Comparison of ENCODE assay signal across 8 cellular contexts in the genomic region with DNA sequence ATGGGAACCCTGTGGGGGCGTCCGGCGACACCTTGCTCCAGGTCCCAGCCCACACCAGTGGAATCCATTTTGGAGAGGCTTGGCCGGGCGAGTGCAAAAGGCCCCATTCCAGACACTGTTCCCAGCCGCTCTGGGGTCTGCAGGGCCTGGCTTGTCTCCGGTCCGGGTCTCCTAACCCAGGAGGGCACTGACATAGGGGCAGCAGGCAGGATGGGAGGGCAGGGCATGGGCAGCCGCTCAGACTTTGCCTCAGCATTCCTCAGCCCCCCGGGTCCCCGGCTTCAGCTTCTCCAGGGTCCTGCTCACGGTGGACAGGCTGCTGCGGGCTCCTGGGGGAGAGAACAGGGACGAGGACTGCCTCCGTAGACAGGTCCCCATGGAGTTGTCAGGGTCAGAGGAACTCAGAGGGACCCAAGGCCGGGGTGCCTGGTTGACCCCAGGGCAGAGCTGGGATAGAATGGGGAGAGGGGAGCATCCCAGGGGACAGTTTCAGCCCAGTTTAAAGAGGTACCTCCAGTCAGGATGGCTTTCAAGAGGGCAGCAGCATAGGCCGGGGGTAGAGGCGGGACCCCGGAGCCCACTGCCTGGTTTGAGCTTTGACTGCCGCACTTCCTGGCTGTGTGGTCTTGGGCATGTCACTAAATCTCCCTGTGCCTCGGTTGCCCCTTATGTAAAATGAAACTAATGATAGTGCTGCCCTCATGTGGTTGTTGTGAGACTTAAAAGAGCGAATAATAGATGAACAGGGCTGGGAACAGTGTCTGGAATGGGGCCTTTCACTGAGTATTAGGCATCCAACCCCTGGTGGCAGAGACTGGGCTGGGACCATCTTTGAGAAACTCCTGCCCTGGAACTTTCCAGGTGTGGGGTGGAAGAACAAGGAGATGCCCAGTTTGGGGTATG. TPM values are rescaled to one million over a fixed set of nuclear protein-coding genes. Genes with fewer than 3 reads are reported as not detected.
DNase-seq lines count a peak whose midpoint lies in the region; ATAC-seq, FAIRE-seq and TF ChIP-seq lines count a peak whose summit lies in the region.

No MANE protein-coding gene starts in this region.

- in situ Hi-C loops in GM12878 (cut with MboI): no loop called here

- H2AFZ ChIP-seq in GM12878 (ENCODE audit: control insufficient read depth, low read depth, low read length): no peak overlapping the region

- no peaks in the 10 kb centered on the region for H3K9me3 ChIP-seq in GM12878 (replicated peaks; ENCODE audit: control insufficient read depth, insufficient read depth, low read length)

- TF ChIP-seq CTCF in GM12878 (IDR thresholded peaks at IDR 0.05 in 2 of 3, conservative IDR thresholded peaks at IDR 0.05 in 1 of 3; ENCODE audit: control insufficient read depth in 2 of 3, extremely low read depth in 1 of 3, insufficient read depth in 1 of 3, low read depth in 3 of 3, low read length in 3 of 3): peak; percentile 43 to 49 (median 46); a peak in 5 of 6 replicates

- 0 out of 2 replicates have a peak overlapping the region, but pooled peaks have one; percentile 17 for H3K4me2 ChIP-seq in GM12878 (ENCODE audit: control insufficient read depth, insufficient read depth)

- H3K9ac ChIP-seq in GM12878 (ENCODE audit: control insufficient read depth, insufficient read depth, low read length): no peak overlapping the region

- TF ChIP-seq EP300 in GM12878 (IDR thresholded peaks at IDR 0.05; ENCODE audit: borderline replicate concordance in 1 of 2, control insufficient read depth in 1 of 2, low read depth in 2 of 2, low read length in 2 of 2): no peak

- no peaks in the 10 kb centered on the region for H4K20me1 ChIP-seq in GM12878 (ENCODE audit: control insufficient read depth, insufficient read depth)

- CTCF ChIA-PET in activated CD8-positive, alpha-beta memory T cell treated with anti-CD3 and anti-CD28 coated beads, Interleukin-2, amount 10 ng/mL, durations not matched to agents 7 days and 5 days (lab: Charles Lee): interaction anchor here (0.6 to 6.5 kb wide), 24 partner anchors 8 to 173 kb away, joined by 3 to 74 read pairs (median 4); a partner anchor contains a TSS
- CTCF ChIA-PET in GM12878 (lab: Yijun Ruan, JAX): interaction anchor here (0.6 to 2.2 kb wide), 13 partner anchors 8 to 177 kb away, joined by 3 to 7 read pairs (median 4); a partner anchor contains a TSS

- no peak for TF ChIP-seq POLR2A in GM12878 (IDR thresholded peaks at IDR 0.05; ENCODE audit: low read depth, low read length)

- FAIRE-seq in GM12878 (lab: Jason Lieb, UNC): peak; percentile 94

- no peaks in the 10 kb centered on the region for H3K4me1 ChIP-seq in GM12878 (ENCODE audit: control insufficient read depth, insufficient read depth, low read length)

- WGBS in GM12878 (ENCODE audit: insufficient coverage, insufficient replicate concordance, low lambda C conversion rate, missing lambda C conversion rate): 24% methylated on average over 22 of the region's 22 CpGs

- no peaks in the 10 kb centered on the region for H3K36me3 ChIP-seq in GM12878 (ENCODE audit: control insufficient read depth in 2 of 2, insufficient read depth in 2 of 2, low read length in 1 of 2)

- no peaks in the 10 kb centered on the region for H3K36me3 Mint-ChIP-seq in activated CD8-positive, alpha-beta memory T cell treated with anti-CD3 and anti-CD28 coated beads, Interleukin-2, amount 10 ng/mL, durations not matched to agents 7 days and 5 days

- H3K27ac ChIP-seq in GM12878 (ENCODE audit: control insufficient read depth, insufficient read depth): no peak overlapping the region

- POLR2A ChIA-PET in GM12878 (lab: Charles Lee): no interaction called here

- SMC1A ChIA-PET in GM12878 (lab: Charles Lee; ENCODE audit: uncharacterized antibody, unreplicated experiment): interaction anchor here (0.9 to 1.0 kb wide), 2 partner anchors 10 to 101 kb away, joined by 3 to 4 read pairs; no protein-coding TSS in a partner anchor

- no peaks in the 10 kb centered on the region for H3K79me2 ChIP-seq in GM12878 (ENCODE audit: control insufficient read depth, insufficient read depth, low read length)

- H3K27me3 Mint-ChIP-seq in activated CD8-positive, alpha-beta memory T cell treated with anti-CD3 and anti-CD28 coated beads, Interleukin-2, amount 10 ng/mL, durations not matched to agents 7 days and 5 days: peaks cover 40% of the 10 kb centered on the region

- no peak overlapping the region for H3K4me3 ChIP-seq in GM12878

- peaks cover 21% of the 10 kb centered on the region for H3K4me1 Mint-ChIP-seq in activated CD8-positive, alpha-beta memory T cell treated with anti-CD3 and anti-CD28 coated beads, Interleukin-2, amount 10 ng/mL, durations not matched to agents 7 days and 5 days

- peak overlapping the region; percentile 70 for H3K27ac Mint-ChIP-seq in activated CD8-positive, alpha-beta memory T cell treated with anti-CD3 and anti-CD28 coated beads, Interleukin-2, amount 10 ng/mL, durations not matched to agents 7 days and 5 days

- peak; percentile 25 for ATAC-seq in activated CD8-positive, alpha-beta memory T cell treated with anti-CD3 and anti-CD28 coated beads, Interleukin-2, amount 10 ng/mL, durations not matched to agents 7 days and 5 days
- ATAC-seq in GM12878 (peak; percentile 75), left colon (peak; percentile 52), HG03439 (IDR thresholded peaks at IDR 0.05; ENCODE audit: unreplicated experiment) (no peak)

- RAD21 ChIA-PET in GM12878 (lab: Charles Lee; ENCODE audit: unreplicated experiment): interaction anchor here (0.8 to 1.2 kb wide), 2 partner anchors 13 to 19 kb away, joined by 3 read pairs; no protein-coding TSS in a partner anchor

- TF ChIP-seq RAD21 in GM12878 (IDR thresholded peaks at IDR 0.05; ENCODE audit: insufficient read depth, low read depth, low read length): peak; percentile 36; the same call in 1 of the 2 replicates

- intact Hi-C loops in GM12878 (cut with micrococcal nuclease; ENCODE audit: unreplicated experiment): loop anchor here (5.0 kb wide), 1 partner anchor 180 kb away; no protein-coding TSS in a partner anchor
- intact Hi-C loops in left colon (cut with DNase I, micrococcal nuclease): no loop called here

- H3K4me3 Mint-ChIP-seq in activated CD8-positive, alpha-beta memory T cell treated with anti-CD3 and anti-CD28 coated beads, Interleukin-2, amount 10 ng/mL, durations not matched to agents 7 days and 5 days: no peak overlapping the region

- peaks cover 10 to 12% of the 10 kb centered on the region in 2 experiments for H3K27me3 ChIP-seq in GM12878 (replicated peaks in 1 of 2; ENCODE audit: control insufficient read depth in 2 of 2, insufficient read depth in 2 of 2, low read length in 1 of 2)

- no TSS peak for BruUV-seq in GM12878 (replicated peaks; lab: Mats Ljungman, UMichigan)

- H3K9me3 Mint-ChIP-seq in activated CD8-positive, alpha-beta memory T cell treated with anti-CD3 and anti-CD28 coated beads, Interleukin-2, amount 10 ng/mL, durations not matched to agents 7 days and 5 days (ENCODE audit: low read depth): no peaks in the 10 kb centered on the region

- DNase-seq in activated CD8-positive, alpha-beta memory T cell treated with anti-CD3 and anti-CD28 coated beads, Interleukin-2, amount 10 ng/mL, durations not matched to agents 7 days and 5 days: no peak
- no peak for DNase-seq in activated CD8-positive, alpha-beta memory T cell treated with anti-CD3 and anti-CD28 coated beads, Interleukin-2, amount 50 U/mL, for 4 hours
- DNase-seq in NCI-H1694 treated with DMSO at 0.1 percent for 48 hours (lab: John Stamatoyannopoulos, UW) (peak; percentile 56), GM12878 (ENCODE audit: low read depth, low spot score) (no peak), left colon (no peak), mesenteric fat pad (ENCODE audit: low spot score) (no peak), GDM1 (lab: John Stamatoyannopoulos, UW) (no peak)

RNA-seq across cellular contexts. Expression of a gene that starts 3.7 kb away (rescaled TPM):
- not detected for total RNA-seq in activated CD8-positive, alpha-beta memory T cell treated with anti-CD3 and anti-CD28 coated beads, Interleukin-2, amount 10 ng/mL, durations not matched to agents 7 days and 5 days
- not detected in 2 replicates for total RNA-seq in GM12878 (2013; cell fraction: nucleolus; rRNA removed)
- total RNA-seq in GM12878 (2014; rRNA removed) (not detected in 2 replicates), GM12878 (2014; rRNA removed; fragmentation: Illumina TruSeq; extraction: Trizol) (not detected in 2 replicates), GM12878 (2021) (not detected in 2 replicates), left colon (not detected), mesenteric fat pad (not detected)
- not detected for polyA plus RNA-seq in GM12878 (2011; ENCODE audit: low read depth)
- polyA plus RNA-seq in GM12878 (2011; rRNA removed) (not detected in 2 replicates), GM12878 (2014; fragmentation: Illumina TruSeq; extraction: Trizol) (not detected in 2 replicates), GM12878 (2014; fragmentation: Nextera tagmentation; extraction: Ambion mirVana) (not detected), GM12878 (2014; rRNA removed) (not detected in 2 replicates), GM12878 (2016; fragmentation: Nextera tagmentation; extraction: Ambion mirVana) (not detected)
- not detected in 2 replicates for polyA plus RNA-seq in GM12878 (2011; cell fraction: cytosol; rRNA removed)
- polyA plus RNA-seq in GM12878 (2011; cell fraction: nucleus; rRNA removed): not detected in 2 replicates
- not detected in 2 replicates for polyA plus RNA-seq in GM12878 (2012)
- polyA minus RNA-seq in GM12878 (2011; rRNA and poly(A)+ RNA removed): not detected in 2 replicates
- not detected in 2 replicates for polyA minus RNA-seq in GM12878 (2011; cell fraction: cytosol; rRNA and poly(A)+ RNA removed)
- not detected in 2 replicates for polyA minus RNA-seq in GM12878 (2011; cell fraction: nucleus; rRNA and poly(A)+ RNA removed)

RNA-seq across cellular contexts. Expression of a gene that starts 56.3 kb away (rescaled TPM):
- total RNA-seq in activated CD8-positive, alpha-beta memory T cell treated with anti-CD3 and anti-CD28 coated beads, Interleukin-2, amount 10 ng/mL, durations not matched to agents 7 days and 5 days: 10 to 100 TPM; 70.6 to 78.6 TPM
- 46.3 and 51.4 TPM in 2 replicates for total RNA-seq in GM12878 (2013; cell fraction: nucleolus; rRNA removed)
- total RNA-seq in GM12878 (2014; rRNA removed): 19.1 and 20.0 TPM in 2 replicates
- total RNA-seq in GM12878 (2014; rRNA removed; fragmentation: Illumina TruSeq; extraction: Trizol): 19.2 and 21.2 TPM in 2 replicates
- total RNA-seq in GM12878 (2021): 22.1 and 29.1 TPM in 2 replicates
- 30.5 TPM for polyA plus RNA-seq in GM12878 (2011; ENCODE audit: low read depth)
- polyA plus RNA-seq in GM12878 (2011; rRNA removed): 27.8 and 34.6 TPM in 2 replicates
- polyA plus RNA-seq in GM12878 (2011; cell fraction: cytosol; rRNA removed): 27.9 and 31.4 TPM in 2 replicates
- 72.1 and 77.2 TPM in 2 replicates for polyA plus RNA-seq in GM12878 (2011; cell fraction: nucleus; rRNA removed)
- polyA plus RNA-seq in GM12878 (2012): 19.6 and 25.7 TPM in 2 replicates
- polyA plus RNA-seq in GM12878 (2014; fragmentation: Illumina TruSeq; extraction: Trizol): 26.3 and 34.6 TPM in 2 replicates
- polyA plus RNA-seq in GM12878 (2014; fragmentation: Nextera tagmentation; extraction: Ambion mirVana): 10 to 100 TPM; 13.7 to 17.0 TPM
- polyA plus RNA-seq in GM12878 (2014; rRNA removed): 29.9 and 30.2 TPM in 2 replicates
- polyA plus RNA-seq in GM12878 (2016; fragmentation: Nextera tagmentation; extraction: Ambion mirVana): 10 to 100 TPM; 26.8 to 29.7 TPM
- polyA minus RNA-seq in GM12878 (2011; rRNA and poly(A)+ RNA removed): 25.4 and 27.3 TPM in 2 replicates
- polyA minus RNA-seq in GM12878 (2011; cell fraction: cytosol; rRNA and poly(A)+ RNA removed): 5.7 and 10.1 TPM in 2 replicates
- 14.7 and 28.6 TPM in 2 replicates for polyA minus RNA-seq in GM12878 (2011; cell fraction: nucleus; rRNA and poly(A)+ RNA removed)
- total RNA-seq in left colon: 10 to 100 TPM; 46.2 to 52.4 TPM
- total RNA-seq in mesenteric fat pad: 90.8 TPM

RNA-seq across cellular contexts. Expression of a gene that starts 58.1 kb away (rescaled TPM):
- total RNA-seq in activated CD8-positive, alpha-beta memory T cell treated with anti-CD3 and anti-CD28 coated beads, Interleukin-2, amount 10 ng/mL, durations not matched to agents 7 days and 5 days: under 1 TPM in 1 of 2 experiments, not detected in 1; 0.15 TPM
- total RNA-seq in GM12878 (2013; cell fraction: nucleolus; rRNA removed): not detected in 2 replicates
- total RNA-seq in GM12878 (2014; rRNA removed): not detected in 2 replicates
- total RNA-seq in GM12878 (2014; rRNA removed; fragmentation: Illumina TruSeq; extraction: Trizol): not detected in 2 replicates
- not detected in 2 replicates for total RNA-seq in GM12878 (2021)
- not detected for polyA plus RNA-seq in GM12878 (2011; ENCODE audit: low read depth)
- polyA plus RNA-seq in GM12878 (2011; rRNA removed): 0.03 TPM in 1 of 2 replicates, not detected in the other
- 0.06 TPM in 1 of 2 replicates, not detected in the other for polyA plus RNA-seq in GM12878 (2011; cell fraction: cytosol; rRNA removed)
- 0.07 TPM in 1 of 2 replicates, not detected in the other for polyA plus RNA-seq in GM12878 (2011; cell fraction: nucleus; rRNA removed)
- polyA plus RNA-seq in GM12878 (2012): not detected in 2 replicates
- not detected in 2 replicates for polyA plus RNA-seq in GM12878 (2014; fragmentation: Illumina TruSeq; extraction: Trizol)
- polyA plus RNA-seq in GM12878 (2014; fragmentation: Nextera tagmentation; extraction: Ambion mirVana): not detected
- not detected in 2 replicates for polyA plus RNA-seq in GM12878 (2014; rRNA removed)
- not detected for polyA plus RNA-seq in GM12878 (2016; fragmentation: Nextera tagmentation; extraction: Ambion mirVana)
- polyA minus RNA-seq in GM12878 (2011; rRNA and poly(A)+ RNA removed): not detected in 2 replicates
- not detected in 2 replicates for polyA minus RNA-seq in GM12878 (2011; cell fraction: cytosol; rRNA and poly(A)+ RNA removed)
- not detected in 2 replicates for polyA minus RNA-seq in GM12878 (2011; cell fraction: nucleus; rRNA and poly(A)+ RNA removed)
- not detected for total RNA-seq in left colon
- 0.45 TPM for total RNA-seq in mesenteric fat pad
